In genomic region chr6:31762878-31763616, GRCh38 we compare ENCODE assay signal across 1 cellular context.
TF ChIP-seq lines count a peak whose summit lies in the region.

No MANE protein-coding gene starts in this region.

TF ChIP-seq in IMR-90, 13 proteins besides CTCF, POLR2A, EP300 and RAD21:
- TF ChIP-seq CEBPB (IDR thresholded peaks at IDR 0.05; ENCODE audit: low read depth, low read length) (no peak), SMC3 (IDR thresholded peaks at IDR 0.05; ENCODE audit: low read depth, low read length) (no peak), MAZ (IDR thresholded peaks at IDR 0.05; ENCODE audit: borderline replicate concordance, low read depth, low read length) (no peak), RFX5 (IDR thresholded peaks at IDR 0.05; ENCODE audit: low read depth, low read length) (no peak), MXI1 (IDR thresholded peaks at IDR 0.05; ENCODE audit: borderline replicate concordance, low read depth, low read length) (no peak), USF2 (IDR thresholded peaks at IDR 0.05; ENCODE audit: low read depth, low read length) (no peak), CHD1 (IDR thresholded peaks at IDR 0.05; ENCODE audit: low read depth, low read length) (no peak), FOS (IDR thresholded peaks at IDR 0.05; ENCODE audit: low read depth, low read length) (no peak), BHLHE40 (IDR thresholded peaks at IDR 0.05; ENCODE audit: low read depth, low read length) (no peak), RCOR1 (IDR thresholded peaks at IDR 0.05; ENCODE audit: insufficient replicate concordance, low read length) (no peak), NFE2L2 (IDR thresholded peaks at IDR 0.05; ENCODE audit: low read depth, low read length) (no peak), MAFK (IDR thresholded peaks at IDR 0.05; ENCODE audit: low read depth, low read length) (no peak)
- TF ChIP-seq, protein P1, sequence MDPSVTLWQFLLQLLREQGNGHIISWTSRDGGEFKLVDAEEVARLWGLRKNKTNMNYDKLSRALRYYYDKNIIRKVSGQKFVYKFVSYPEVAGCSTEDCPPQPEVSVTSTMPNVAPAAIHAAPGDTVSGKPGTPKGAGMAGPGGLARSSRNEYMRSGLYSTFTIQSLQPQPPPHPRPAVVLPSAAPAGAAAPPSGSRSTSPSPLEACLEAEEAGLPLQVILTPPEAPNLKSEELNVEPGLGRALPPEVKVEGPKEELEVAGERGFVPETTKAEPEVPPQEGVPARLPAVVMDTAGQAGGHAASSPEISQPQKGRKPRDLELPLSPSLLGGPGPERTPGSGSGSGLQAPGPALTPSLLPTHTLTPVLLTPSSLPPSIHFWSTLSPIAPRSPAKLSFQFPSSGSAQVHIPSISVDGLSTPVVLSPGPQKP (IDR thresholded peaks at IDR 0.05; ENCODE audit: borderline replicate concordance, low read depth, low read length): no peak
